In genomic region chr10:99775850-99776249, GRCh38 we compare ENCODE assay signal across 9 cellular contexts. TPM values are rescaled to one million over a fixed set of nuclear protein-coding genes. Genes with fewer than 3 reads are reported as not detected.
DNase-seq lines count a peak whose midpoint lies in the region; ATAC-seq and TF ChIP-seq lines count a peak whose summit lies in the region.
"Had no signal": no experiment of that assay in that cellular context is flagged by ENCODE, and none has a peak within 500 bp of the region (broad histone marks: within the 10 kb centered on the region; RNA-seq: fewer than 3 reads in every experiment).

No MANE protein-coding gene starts in this region.

- H3K4me3 ChIP-seq in upper lobe of right lung: no peak overlapping the region
- H3K4me3 ChIP-seq: uterus had no signal

- H3K9me3 Mint-ChIP-seq in progenitor cell of endocrine pancreas (ENCODE audit: low read depth): no peaks in the 10 kb centered on the region

- no peak overlapping the region for H3K27ac ChIP-seq in upper lobe of right lung

- peaks cover 3% of the 10 kb centered on the region for H3K4me1 Mint-ChIP-seq in progenitor cell of endocrine pancreas (ENCODE audit: low read depth)

- TF ChIP-seq CTCF in progenitor cell of endocrine pancreas (IDR thresholded peaks at IDR 0.05; ENCODE audit: unreplicated experiment) (no peak), upper lobe of right lung (IDR thresholded peaks at IDR 0.05) (no peak)

- no peaks in the 10 kb centered on the region for H3K27me3 Mint-ChIP-seq in progenitor cell of endocrine pancreas

- intact Hi-C loops in upper lobe of right lung (cut with DNase I): no loop called here

- peaks cover 3% of the 10 kb centered on the region for H3K4me1 ChIP-seq in upper lobe of right lung
- H3K4me1 ChIP-seq: uterus had no signal

- H3K9me3 ChIP-seq in upper lobe of right lung: no peaks in the 10 kb centered on the region
- H3K9me3 ChIP-seq: uterus had no signal

- H3K27ac Mint-ChIP-seq in progenitor cell of endocrine pancreas: no peak overlapping the region

- no peak overlapping the region for H3K4me3 Mint-ChIP-seq in progenitor cell of endocrine pancreas (ENCODE audit: low read depth)

- H3K36me3 Mint-ChIP-seq in progenitor cell of endocrine pancreas (ENCODE audit: insufficient read depth): no peaks in the 10 kb centered on the region

- no peaks in the 10 kb centered on the region for H3K36me3 ChIP-seq in upper lobe of right lung
- H3K36me3 ChIP-seq: uterus had no signal

- H3K27me3 ChIP-seq in upper lobe of right lung: no peaks in the 10 kb centered on the region
- H3K27me3 ChIP-seq: uterus had no signal

- ATAC-seq in upper lobe of right lung: no peak

- DNase-seq in AML-193 (lab: John Stamatoyannopoulos, UW) (peak; percentile 38 to 46), NCI-H460 (ENCODE audit: extremely low read depth, low read depth) (peak; percentile 84), dedifferentiated amniotic fluid mesenchymal stem cell (ENCODE audit: extremely low spot score) (peak; percentile 82), myocyte (ENCODE audit: low read depth) (peak; percentile 34), progenitor cell of endocrine pancreas (ENCODE audit: low spot score, unreplicated experiment) (no peak), DMS153 treated with DMSO at 0.1 percent for 48 hours (lab: John Stamatoyannopoulos, UW; ENCODE audit: unreplicated experiment) (no peak), upper lobe of right lung (no peak), medulla oblongata (ENCODE audit: extremely low spot score) (no peak)
- DNase-seq: uterus had no signal

RNA-seq across cellular contexts. Expression of gene ABCC2, which starts 6.6 kb away (rescaled TPM):
- total RNA-seq in NCI-H460 (2014; rRNA removed; shearing (Covaris generic)): 191 and 232 TPM in 2 replicates
- 403 and 538 TPM in 2 replicates for polyA plus RNA-seq in NCI-H460 (2014; cell fraction: nucleus; rRNA removed)
- total RNA-seq in myocyte (0.05 and 0.32 TPM in 2 replicates), progenitor cell of endocrine pancreas (0.75 and 0.89 TPM in 2 replicates), upper lobe of right lung (1.1 TPM)
- polyA plus RNA-seq in myocyte (2012): 0.14 TPM

RNA-seq across cellular contexts. Expression of gene CUTC, which starts 43.8 kb away (rescaled TPM):
- total RNA-seq in NCI-H460 (2014; rRNA removed; shearing (Covaris generic)): 51.7 and 66.0 TPM in 2 replicates
- polyA plus RNA-seq in NCI-H460 (2014; cell fraction: nucleus; rRNA removed): 66.9 and 74.6 TPM in 2 replicates
- total RNA-seq in myocyte (28.1 and 32.7 TPM in 2 replicates), progenitor cell of endocrine pancreas (11.6 and 13.0 TPM in 2 replicates), upper lobe of right lung (15.8 TPM)
- polyA plus RNA-seq in myocyte (2012): 24.5 TPM

RNA-seq across cellular contexts. Expression of gene COX15, which starts 43.9 kb away (rescaled TPM):
- total RNA-seq in NCI-H460 (2014; rRNA removed; shearing (Covaris generic)): 49.4 and 56.5 TPM in 2 replicates
- polyA plus RNA-seq in NCI-H460 (2014; cell fraction: nucleus; rRNA removed): 42.5 and 52.1 TPM in 2 replicates
- total RNA-seq in myocyte (40.1 and 40.2 TPM in 2 replicates), progenitor cell of endocrine pancreas (45.4 and 46.6 TPM in 2 replicates), upper lobe of right lung (32.2 TPM)
- 26.9 TPM for polyA plus RNA-seq in myocyte (2012)

Comparison
In these comparisons a context has a peak if more than half of its experiments do, and no peak if none do; other contexts are left out.
1. DNase-seq: peak in AML-193 (2 of 2), NCI-H460 (single experiment), dedifferentiated amniotic fluid mesenchymal stem cell (single experiment) and myocyte (single experiment); none in progenitor cell of endocrine pancreas (single experiment), DMS153 treated with DMSO at 0.1 percent for 48 hours (single experiment), upper lobe of right lung (single experiment) and medulla oblongata (single experiment).
2. RNA of gene ABCC2, which starts 6.6 kb away (total RNA-seq): 191 to 232 TPM in NCI-H460; 1.1 TPM in upper lobe of right lung (single experiment), 0.75 to 0.89 TPM in progenitor cell of endocrine pancreas and 0.05 to 0.32 TPM in myocyte; every median in the first group is over 10 times any median in the second.